Comparison of ENCODE assay signal across 2 cellular contexts in the genomic region with DNA sequence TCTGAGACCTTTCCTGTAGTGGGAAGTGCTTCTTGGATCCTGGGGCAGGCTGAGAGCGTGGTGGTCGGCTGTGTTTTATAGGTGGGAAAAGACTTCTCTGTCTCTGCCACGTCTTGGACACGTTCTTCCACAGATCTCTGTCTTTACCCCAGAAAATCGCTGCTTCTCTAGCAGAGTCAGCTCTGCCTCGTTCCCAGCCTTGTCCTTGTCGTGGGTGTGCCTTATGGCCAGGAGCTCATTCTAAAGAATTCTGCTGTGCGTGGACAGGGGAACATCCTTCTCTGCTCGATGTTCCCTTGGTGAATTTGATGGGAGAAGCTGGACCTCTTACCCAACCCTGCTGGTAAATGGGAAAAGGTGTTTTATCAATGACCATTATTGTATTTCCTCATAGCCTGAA.
TF ChIP-seq lines count a peak whose summit lies in the region.

No MANE protein-coding gene starts in this region.

TF ChIP-seq in IMR-90, 13 proteins besides CTCF, POLR2A, EP300 and RAD21:
- TF ChIP-seq CEBPB (IDR thresholded peaks at IDR 0.05; ENCODE audit: low read depth, low read length) = no peak
- TF ChIP-seq RFX5 (IDR thresholded peaks at IDR 0.05; ENCODE audit: low read depth, low read length) = no peak
- no peak for TF ChIP-seq RCOR1 (IDR thresholded peaks at IDR 0.05; ENCODE audit: insufficient replicate concordance, low read length)
- TF ChIP-seq MXI1 (IDR thresholded peaks at IDR 0.05; ENCODE audit: borderline replicate concordance, low read depth, low read length) = no peak
- no peak for TF ChIP-seq NFE2L2 (IDR thresholded peaks at IDR 0.05; ENCODE audit: low read depth, low read length)
- TF ChIP-seq CHD1 (IDR thresholded peaks at IDR 0.05; ENCODE audit: low read depth, low read length) = no peak
- TF ChIP-seq, protein P1, sequence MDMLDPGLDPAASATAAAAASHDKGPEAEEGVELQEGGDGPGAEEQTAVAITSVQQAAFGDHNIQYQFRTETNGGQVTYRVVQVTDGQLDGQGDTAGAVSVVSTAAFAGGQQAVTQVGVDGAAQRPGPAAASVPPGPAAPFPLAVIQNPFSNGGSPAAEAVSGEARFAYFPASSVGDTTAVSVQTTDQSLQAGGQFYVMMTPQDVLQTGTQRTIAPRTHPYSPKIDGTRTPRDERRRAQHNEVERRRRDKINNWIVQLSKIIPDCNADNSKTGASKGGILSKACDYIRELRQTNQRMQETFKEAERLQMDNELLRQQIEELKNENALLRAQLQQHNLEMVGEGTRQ (IDR thresholded peaks at IDR 0.05; ENCODE audit: low read depth, low read length) = no peak
- no peak for TF ChIP-seq FOS (IDR thresholded peaks at IDR 0.05; ENCODE audit: low read depth, low read length)
- TF ChIP-seq SMC3 (IDR thresholded peaks at IDR 0.05; ENCODE audit: low read depth, low read length) = no peak
- TF ChIP-seq BHLHE40 (IDR thresholded peaks at IDR 0.05; ENCODE audit: low read depth, low read length) = no peak
TF ChIP-seq in IMR-90: peak in this region for 0.

TF ChIP-seq in H1, 55 proteins besides CTCF, POLR2A, EP300 and RAD21:
- TF ChIP-seq KDM4A (IDR thresholded peaks at IDR 0.05; ENCODE audit: low read depth, low read length, severe bottlenecking) (no peak), GABPA (IDR thresholded peaks at IDR 0.05; ENCODE audit: borderline replicate concordance, insufficient read depth, low read length) (no peak), TAF7 (optimal IDR thresholded peaks at IDR 0.05; ENCODE audit: borderline replicate concordance, low read depth, low read length) (no peak), PHF8 (conservative IDR thresholded peaks at IDR 0.05; ENCODE audit: low read depth, low read length) (no peak), NRF1 (IDR thresholded peaks at IDR 0.05; ENCODE audit: low read depth, low read length) (no peak), CHD1 (IDR thresholded peaks at IDR 0.05; ENCODE audit: low read depth, low read length) (no peak), TCF12 (IDR thresholded peaks at IDR 0.05; ENCODE audit: low read depth, low read length) (no peak), POU5F1 (IDR thresholded peaks at IDR 0.05; ENCODE audit: low read depth, low read length) (no peak), SUZ12 (IDR thresholded peaks at IDR 0.05; ENCODE audit: low read length) (no peak), RNF2 (IDR thresholded peaks at IDR 0.05; ENCODE audit: borderline replicate concordance, low read depth, low read length, missing control alignments, poor library complexity, severe bottlenecking) (no peak), CREB1 (IDR thresholded peaks at IDR 0.05) (no peak), SP2 (IDR thresholded peaks at IDR 0.05; ENCODE audit: low read length) (no peak), SP4 (IDR thresholded peaks at IDR 0.05; ENCODE audit: low read length) (no peak), KDM5A (IDR thresholded peaks at IDR 0.05; ENCODE audit: low read length) (no peak), EZH2 (IDR thresholded peaks at IDR 0.05; ENCODE audit: low read depth, low read length, severe bottlenecking) (no peak)
- TF ChIP-seq, protein P2, sequence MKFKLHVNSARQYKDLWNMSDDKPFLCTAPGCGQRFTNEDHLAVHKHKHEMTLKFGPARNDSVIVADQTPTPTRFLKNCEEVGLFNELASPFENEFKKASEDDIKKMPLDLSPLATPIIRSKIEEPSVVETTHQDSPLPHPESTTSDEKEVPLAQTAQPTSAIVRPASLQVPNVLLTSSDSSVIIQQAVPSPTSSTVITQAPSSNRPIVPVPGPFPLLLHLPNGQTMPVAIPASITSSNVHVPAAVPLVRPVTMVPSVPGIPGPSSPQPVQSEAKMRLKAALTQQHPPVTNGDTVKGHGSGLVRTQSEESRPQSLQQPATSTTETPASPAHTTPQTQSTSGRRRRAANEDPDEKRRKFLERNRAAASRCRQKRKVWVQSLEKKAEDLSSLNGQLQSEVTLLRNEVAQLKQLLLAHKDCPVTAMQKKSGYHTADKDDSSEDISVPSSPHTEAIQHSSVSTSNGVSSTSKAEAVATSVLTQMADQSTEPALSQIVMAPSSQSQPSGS (IDR thresholded peaks at IDR 0.05; ENCODE audit: low read length) = no peak
TF ChIP-seq in H1: peak in this region for 0.
